23 cellular contexts compared by ENCODE assay signal in genomic region chr9:87184956-87185642, GRCh38.
A peak's percentile ranks its signal among the peaks of the same experiment; 100 is the strongest.
DNase-seq lines count a peak whose midpoint lies in the region; ATAC-seq and TF ChIP-seq lines count a peak whose summit lies in the region.
"Had no signal": no experiment of that assay in that cellular context is flagged by ENCODE, and none has a peak within 500 bp of the region (broad histone marks: within the 10 kb centered on the region; RNA-seq: fewer than 3 reads in every experiment).

No MANE protein-coding gene starts in this region.

- H3K23ac ChIP-seq in mesenchymal stem cell (ENCODE audit: low read length in 2 of 2): no peak overlapping the region

- H3K36me3 ChIP-seq in mesenchymal stem cell (ENCODE audit: control insufficient read depth in 1 of 2, insufficient read depth in 2 of 2, low read depth in 1 of 2, low read length in 2 of 2): no peaks in the 10 kb centered on the region
- H3K36me3 ChIP-seq in thyroid gland: no peaks in the 10 kb centered on the region
- H3K36me3 ChIP-seq: colonic mucosa, gastroesophageal sphincter, left ventricle myocardium inferior, ovary had no signal

- H3K4me3 ChIP-seq in mesenchymal stem cell (ENCODE audit: insufficient read depth in 1 of 2, low read depth in 1 of 2, low read length in 2 of 2): no peak overlapping the region
- H3K4me3 ChIP-seq in thyroid gland (replicated peaks in 1 of 3): no peak overlapping the region
- H3K4me3 ChIP-seq: colonic mucosa, gastroesophageal sphincter, left ventricle myocardium inferior, ovary, skin epidermis had no signal

- peak overlapping the region; percentile 2 for H2BK5ac ChIP-seq in mesenchymal stem cell (ENCODE audit: low read depth, low read length, poor library complexity, severe bottlenecking)

- no peak overlapping the region for H3K9ac ChIP-seq in mesenchymal stem cell (ENCODE audit: low read length)

- ATAC-seq in HG03280 (IDR thresholded peaks at IDR 0.05; ENCODE audit: unreplicated experiment): no peak
- ATAC-seq: gastroesophageal sphincter had no signal

- H3K9me3 ChIP-seq in mesenchymal stem cell (ENCODE audit: control insufficient read depth, low read length): peaks cover 4% of the 10 kb centered on the region
- H3K9me3 ChIP-seq in thyroid gland: no peaks in the 10 kb centered on the region
- H3K9me3 ChIP-seq: colonic mucosa, gastroesophageal sphincter, ovary had no signal

- H3K4me2 ChIP-seq in mesenchymal stem cell (ENCODE audit: low read length, poor library complexity, severe bottlenecking): peak overlapping the region; percentile 48

- H3K4me1 ChIP-seq in mesenchymal stem cell (ENCODE audit: control insufficient read depth, insufficient read depth, low read depth, low read length): peaks cover 2% of the 10 kb centered on the region
- no peaks in the 10 kb centered on the region for H3K4me1 ChIP-seq in thyroid gland
- H3K4me1 ChIP-seq: colonic mucosa, gastroesophageal sphincter, left ventricle myocardium inferior had no signal

- TF ChIP-seq POLR2A in thyroid gland (IDR thresholded peaks at IDR 0.05): no peak

- H2BK15ac ChIP-seq in mesenchymal stem cell (ENCODE audit: low read depth, poor library complexity, severe bottlenecking): no peak overlapping the region

- H2AFZ ChIP-seq in mesenchymal stem cell (ENCODE audit: low read depth, low read length): no peak overlapping the region

- no peak overlapping the region for H4K8ac ChIP-seq in mesenchymal stem cell (ENCODE audit: low read length)

- WGBS in mesenchymal stem cell: 81% methylated on average over 6 of the region's 6 CpGs
- WGBS in thyroid gland, 2 donors: 79 to 86% methylated on average over 6 of the region's 6 CpGs

- no peak overlapping the region for H3K18ac ChIP-seq in mesenchymal stem cell (ENCODE audit: low read depth in 1 of 2, low read length in 2 of 2)

- H4K91ac ChIP-seq in mesenchymal stem cell (ENCODE audit: low read length): no peak overlapping the region

- H3K27ac ChIP-seq in mesenchymal stem cell (ENCODE audit: low read length, poor library complexity, severe bottlenecking): peak overlapping the region; percentile 87
- H3K27ac ChIP-seq in thyroid gland: no peak overlapping the region
- H3K27ac ChIP-seq: colonic mucosa, gastroesophageal sphincter, left ventricle myocardium inferior, ovary, skin epidermis had no signal

- intact Hi-C loops in thyroid gland (cut with DNase I): no loop called here

- TF ChIP-seq CTCF in thyroid gland (IDR thresholded peaks at IDR 0.05): no peak

- no peak overlapping the region for H3K14ac ChIP-seq in mesenchymal stem cell (ENCODE audit: low read length in 2 of 2)

- H2AK5ac ChIP-seq in mesenchymal stem cell (ENCODE audit: low read length, severe bottlenecking): no peak overlapping the region

- H3K4ac ChIP-seq in mesenchymal stem cell (ENCODE audit: low read depth in 1 of 2, low read length in 2 of 2): no peak overlapping the region

- H3K27me3 ChIP-seq in mesenchymal stem cell (ENCODE audit: control insufficient read depth in 1 of 2, insufficient read depth in 1 of 2, low read length in 2 of 2): no peaks in the 10 kb centered on the region
- H3K27me3 ChIP-seq in thyroid gland: no peaks in the 10 kb centered on the region
- H3K27me3 ChIP-seq: colonic mucosa, gastroesophageal sphincter, ovary had no signal

- DNase-seq in A172 (ENCODE audit: low spot score): peak; percentile 66
- peak; percentile 14 for DNase-seq in HCEC 1CT
- DNase-seq in astrocyte of the hippocampus (ENCODE audit: low read depth, low spot score): peak; percentile 74
- no peak for DNase-seq in mesenchymal stem cell
- DNase-seq in NCI-H1092 (lab: John Stamatoyannopoulos, UW): no peak
- DNase-seq in thyroid gland: no peak
- DNase-seq in OCI-M2 (lab: John Stamatoyannopoulos, UW; ENCODE audit: unreplicated experiment): no peak
- DNase-seq: 8988T; activated gamma-delta T cell; CD4-positive, CD25-positive, alpha-beta regulatory T cell; colonic mucosa; DMS53; left ventricle myocardium inferior; NCI-H2081; NCI-H526; OCI-M1; ovary; stimulated activated CD4-positive, alpha-beta T cell treated with anti-CD3 and anti-CD28 coated beads, Interleukin-4, amount 100 ng/mL, for 4 hours; stimulated activated CD8-positive, alpha-beta memory T cell treated with anti-CD3 and anti-CD28 coated beads, Interleukin-4, amount 100 ng/mL, for 48 hours; T1000 had no signal

- no peak overlapping the region for H2BK120ac ChIP-seq in mesenchymal stem cell (ENCODE audit: low read depth, low read length)

- no peaks in the 10 kb centered on the region for H3K79me1 ChIP-seq in mesenchymal stem cell (replicated peaks; ENCODE audit: low read length, poor library complexity, severe bottlenecking)

- no peak overlapping the region for H2BK12ac ChIP-seq in mesenchymal stem cell (ENCODE audit: low read length in 2 of 2)

Comparison
In these comparisons a context has a peak if more than half of its experiments do, and no peak if none do; other contexts are left out.
1. DNase-seq: peak in A172 (single experiment), HCEC 1CT (single experiment) and astrocyte of the hippocampus (single experiment); none in mesenchymal stem cell (single experiment), NCI-H1092 (single experiment), thyroid gland (0 of 2) and OCI-M2 (single experiment).